Comparison of ENCODE assay signal across 17 cellular contexts in the genomic region with DNA sequence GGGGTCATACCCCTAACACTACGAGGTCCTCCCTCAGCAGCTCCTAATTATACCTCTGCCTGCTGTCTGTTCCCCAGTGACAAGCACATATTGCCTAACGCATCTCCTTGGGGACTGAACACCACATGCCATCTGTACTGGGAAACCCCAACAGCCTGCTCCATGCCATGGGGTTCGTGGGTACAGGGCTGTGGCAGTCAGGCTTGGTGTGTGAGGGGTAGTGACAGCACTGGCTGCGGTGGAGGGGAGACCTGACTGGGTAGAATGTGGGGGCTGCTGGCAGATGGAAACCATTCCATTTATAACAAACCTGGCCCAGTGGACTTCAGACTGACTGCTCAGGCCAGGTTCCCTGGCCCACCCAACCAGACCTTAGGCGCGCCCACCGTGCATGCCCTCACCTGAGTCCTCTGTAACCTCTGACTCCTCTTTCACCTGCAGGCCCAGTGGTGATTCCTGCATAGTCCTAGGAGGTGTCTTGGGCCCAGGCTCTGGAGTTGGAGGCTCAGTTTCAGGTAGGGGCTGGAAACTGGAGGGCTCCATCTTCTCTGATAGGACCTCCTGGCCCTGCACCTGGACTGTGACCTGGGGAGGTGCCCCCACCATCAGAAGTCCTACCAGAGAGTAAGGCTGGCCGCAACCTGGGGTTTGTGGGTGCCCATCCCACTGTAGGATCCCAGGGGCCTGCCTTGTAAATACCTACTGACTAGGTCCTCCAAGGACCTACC. TPM values are rescaled to one million over a fixed set of nuclear protein-coding genes. Genes with fewer than 3 reads are reported as not detected.
DNase-seq lines count a peak whose midpoint lies in the region; ATAC-seq and TF ChIP-seq lines count a peak whose summit lies in the region.
"Had no signal": no experiment of that assay in that cellular context is flagged by ENCODE, and none has a peak within 500 bp of the region (broad histone marks: within the 10 kb centered on the region; RNA-seq: fewer than 3 reads in every experiment).

No MANE protein-coding gene starts in this region.

- no peak for ATAC-seq in activated CD8-positive, alpha-beta T cell treated with anti-CD3 and anti-CD28 coated beads, Interleukin-2, amount 10 ng/mL, durations not matched to agents 7 days and 5 days
- ATAC-seq in activated CD8-positive, alpha-beta T cell treated with anti-CD3 and anti-CD28 coated beads for 36 hours = no peak

- H3K4me3 ChIP-seq in left ventricle myocardium inferior (no peak overlapping the region), spleen (no peak overlapping the region), stomach (no peak overlapping the region)

- H3K27me3 Mint-ChIP-seq in activated CD8-positive, alpha-beta T cell treated with anti-CD3 and anti-CD28 coated beads, Interleukin-2, amount 10 ng/mL, durations not matched to agents 7 days and 5 days (ENCODE audit: low read depth) = no peaks in the 10 kb centered on the region
- no peaks in the 10 kb centered on the region for H3K27me3 Mint-ChIP-seq in activated CD8-positive, alpha-beta T cell treated with anti-CD3 and anti-CD28 coated beads for 36 hours
- H3K27me3 Mint-ChIP-seq: activated naive CD8-positive, alpha-beta T cell treated with anti-CD3 and anti-CD28 coated beads, Interleukin-2, amount 10 ng/mL, durations not matched to agents 7 days and 5 days had no signal

- intact Hi-C loops in activated CD8-positive, alpha-beta T cell treated with anti-CD3 and anti-CD28 coated beads for 36 hours (cut with micrococcal nuclease) = no loop called here
- intact Hi-C loops in left ventricle myocardium inferior (cut with micrococcal nuclease) = no loop called here
- intact Hi-C loops in spleen (cut with DNase I; ENCODE audit: low total_unique reads) = no loop called here
- intact Hi-C loops in stomach (cut with DNase I; ENCODE audit: low total_unique reads) = no loop called here

- CTCF ChIA-PET in activated CD8-positive, alpha-beta T cell treated with anti-CD3 and anti-CD28 coated beads, Interleukin-2, amount 10 ng/mL, durations not matched to agents 7 days and 5 days (lab: Charles Lee) = interaction anchor here (1.3 kb wide), 1 partner anchor 50 kb away, joined by 3 read pairs; a partner anchor contains a TSS
- CTCF ChIA-PET in activated CD8-positive, alpha-beta T cell treated with anti-CD3 and anti-CD28 coated beads for 36 hours (lab: Charles Lee) = no interaction called here

- H3K27me3 ChIP-seq in left ventricle myocardium inferior (ENCODE audit: low read depth) = no peaks in the 10 kb centered on the region
- H3K27me3 ChIP-seq in spleen (replicated peaks in 1 of 7) = no peaks in the 10 kb centered on the region
- H3K27me3 ChIP-seq in stomach = no peaks in the 10 kb centered on the region

- H3K36me3 ChIP-seq in left ventricle myocardium inferior (peaks cover 36% of the 10 kb centered on the region), spleen (peaks cover 0 to 53% (median 22%) of the 10 kb centered on the region in 6 donors), stomach (peaks cover 5 to 56% (median 44%) of the 10 kb centered on the region in 4 donors)

- TF ChIP-seq CTCF in activated CD8-positive, alpha-beta T cell treated with anti-CD3 and anti-CD28 coated beads for 36 hours (IDR thresholded peaks at IDR 0.05) = no peak
- TF ChIP-seq CTCF in left ventricle myocardium inferior (IDR thresholded peaks at IDR 0.05; ENCODE audit: borderline replicate concordance) (no peak), spleen (IDR thresholded peaks at IDR 0.05 in 8 of 11, conservative IDR thresholded peaks at IDR 0.05 in 3 of 11) (no peak), stomach (IDR thresholded peaks at IDR 0.05) (no peak)

- H3K27ac ChIP-seq in left ventricle myocardium inferior (replicated peaks) (no peak overlapping the region), spleen (no peak overlapping the region), stomach (no peak overlapping the region)

- no peak for TF ChIP-seq EP300 in stomach (IDR thresholded peaks at IDR 0.05)

- H3K36me3 Mint-ChIP-seq in activated CD8-positive, alpha-beta T cell treated with anti-CD3 and anti-CD28 coated beads, Interleukin-2, amount 10 ng/mL, durations not matched to agents 7 days and 5 days (ENCODE audit: low read depth) = peaks cover 33% of the 10 kb centered on the region
- peaks cover 23% of the 10 kb centered on the region for H3K36me3 Mint-ChIP-seq in activated CD8-positive, alpha-beta T cell treated with anti-CD3 and anti-CD28 coated beads for 36 hours (ENCODE audit: low read depth)

- H3K9me3 ChIP-seq in left ventricle myocardium inferior (replicated peaks) (no peaks in the 10 kb centered on the region), spleen (no peaks in the 10 kb centered on the region), stomach (no peaks in the 10 kb centered on the region)
- H3K9me3 ChIP-seq: SK-N-SH had no signal

- POLR2A ChIA-PET in activated CD8-positive, alpha-beta T cell treated with anti-CD3 and anti-CD28 coated beads, Interleukin-2, amount 10 ng/mL, durations not matched to agents 7 days and 5 days (lab: Charles Lee) = interaction anchor here (1.4 kb wide), 1 partner anchor 9 kb away, joined by 4 read pairs; no protein-coding TSS in a partner anchor
- POLR2A ChIA-PET in activated CD8-positive, alpha-beta T cell treated with anti-CD3 and anti-CD28 coated beads for 36 hours (lab: Charles Lee) = interaction anchor here (0.8 to 3.8 kb wide), 2 partner anchors 8 to 16 kb away, joined by 3 to 29 read pairs; no protein-coding TSS in a partner anchor

- H3K27ac Mint-ChIP-seq in activated CD8-positive, alpha-beta T cell treated with anti-CD3 and anti-CD28 coated beads, Interleukin-2, amount 10 ng/mL, durations not matched to agents 7 days and 5 days = no peak overlapping the region
- H3K27ac Mint-ChIP-seq in activated CD8-positive, alpha-beta T cell treated with anti-CD3 and anti-CD28 coated beads for 36 hours = no peak overlapping the region

- DNase-seq in activated CD8-positive, alpha-beta T cell treated with anti-CD3 and anti-CD28 coated beads, Interleukin-2, amount 10 ng/mL, durations not matched to agents 7 days and 5 days = peak; percentile 19
- no peak for DNase-seq in activated CD8-positive, alpha-beta T cell treated with anti-CD3 and anti-CD28 coated beads for 36 hours
- peak; percentile 12 for DNase-seq in left ventricle myocardium inferior
- peak; percentile 77 for DNase-seq in spleen
- no peak for DNase-seq in retina
- DNase-seq in LoVo (ENCODE audit: low spot score) = no peak
- no peak for DNase-seq in stomach
- DNase-seq: hypothalamus; midbrain; NCI-H1930; NCI-H510A; occipital lobe; OCI-M1; SK-N-SH; stimulated activated naive CD4-positive, alpha-beta T cell treated with Interleukin-2 at 50 U/mL for 16 hours had no signal

- H3K4me3 Mint-ChIP-seq in activated CD8-positive, alpha-beta T cell treated with anti-CD3 and anti-CD28 coated beads, Interleukin-2, amount 10 ng/mL, durations not matched to agents 7 days and 5 days = no peak overlapping the region
- H3K4me3 Mint-ChIP-seq in activated CD8-positive, alpha-beta T cell treated with anti-CD3 and anti-CD28 coated beads for 36 hours = no peak overlapping the region
- H3K4me3 Mint-ChIP-seq: activated naive CD8-positive, alpha-beta T cell treated with anti-CD3 and anti-CD28 coated beads, Interleukin-2, amount 10 ng/mL, durations not matched to agents 7 days and 5 days had no signal

- H3K9me3 Mint-ChIP-seq in activated CD8-positive, alpha-beta T cell treated with anti-CD3 and anti-CD28 coated beads, Interleukin-2, amount 10 ng/mL, durations not matched to agents 7 days and 5 days (ENCODE audit: insufficient read depth) = no peaks in the 10 kb centered on the region
- no peaks in the 10 kb centered on the region for H3K9me3 Mint-ChIP-seq in activated CD8-positive, alpha-beta T cell treated with anti-CD3 and anti-CD28 coated beads for 36 hours
- H3K9me3 Mint-ChIP-seq: activated naive CD8-positive, alpha-beta T cell treated with anti-CD3 and anti-CD28 coated beads, Interleukin-2, amount 10 ng/mL, durations not matched to agents 7 days and 5 days had no signal

- H3K4me1 ChIP-seq in left ventricle myocardium inferior = peaks cover 29% of the 10 kb centered on the region
- H3K4me1 ChIP-seq in spleen = peaks cover 7 to 38% (median 29%) of the 10 kb centered on the region in 6 donors
- peaks cover 18 to 33% (median 26%) of the 10 kb centered on the region in 4 donors for H3K4me1 ChIP-seq in stomach

- no peak for TF ChIP-seq POLR2A in spleen (IDR thresholded peaks at IDR 0.05)
- TF ChIP-seq POLR2A in stomach (IDR thresholded peaks at IDR 0.05) = no peak

- WGBS in spleen, 5 donors = 88 to 92% (median 89%) methylated on average over 7 to 8 of the region's 8 CpGs
- 78 to 89% (median 87%) methylated on average over 4 to 8 of the region's 8 CpGs for WGBS in stomach, 5 donors

- H3K4me1 Mint-ChIP-seq in activated CD8-positive, alpha-beta T cell treated with anti-CD3 and anti-CD28 coated beads, Interleukin-2, amount 10 ng/mL, durations not matched to agents 7 days and 5 days (ENCODE audit: low read depth) = peaks cover 36% of the 10 kb centered on the region
- peaks cover 29% of the 10 kb centered on the region for H3K4me1 Mint-ChIP-seq in activated CD8-positive, alpha-beta T cell treated with anti-CD3 and anti-CD28 coated beads for 36 hours (ENCODE audit: low read depth)

RNA-seq across cellular contexts. Expression of a gene that starts 3.0 kb away (rescaled TPM):
- total RNA-seq in activated CD8-positive, alpha-beta T cell treated with anti-CD3 and anti-CD28 coated beads, Interleukin-2, amount 10 ng/mL, durations not matched to agents 7 days and 5 days = 10 to 100 TPM; 20.0 to 20.6 TPM
- 10 to 100 TPM; 12.1 to 13.4 TPM for total RNA-seq in activated CD8-positive, alpha-beta T cell treated with anti-CD3 and anti-CD28 coated beads for 36 hours
- polyA plus RNA-seq in PFSK-1 (2012; ENCODE audit: insufficient read length, low read depth) = 27.4 TPM
- total RNA-seq in left ventricle myocardium inferior (10.9 TPM), spleen (10 to 100 TPM; 27.7 to 41.6 (median 35.7) TPM), stomach (10 to 100 TPM; 14.0 to 84.9 (median 68.3) TPM)
- polyA plus RNA-seq in spleen (10 to 100 TPM; 13.2 to 23.0 (median 20.6) TPM), stomach (10 to 100 TPM; 16.1 to 33.2 (median 16.5) TPM)

RNA-seq across cellular contexts. Expression of a gene that starts 11.7 kb away (rescaled TPM):
- 10 to 100 TPM; 80.7 to 94.1 TPM for total RNA-seq in activated CD8-positive, alpha-beta T cell treated with anti-CD3 and anti-CD28 coated beads, Interleukin-2, amount 10 ng/mL, durations not matched to agents 7 days and 5 days
- 100 to 1,000 TPM; 107 to 114 TPM for total RNA-seq in activated CD8-positive, alpha-beta T cell treated with anti-CD3 and anti-CD28 coated beads for 36 hours
- 358 TPM for polyA plus RNA-seq in PFSK-1 (2012; ENCODE audit: insufficient read length, low read depth)
- total RNA-seq in left ventricle myocardium inferior (116 TPM), spleen (10 to 100 TPM; 19.1 to 66.9 (median 44.0) TPM), stomach (10 to 100 TPM in 3 of 5 donors, 1 to 10 TPM in 1, not detected in 1; 9.8 to 35.3 (median 27.1) TPM)
- polyA plus RNA-seq in spleen (10 to 100 TPM; 33.2 to 47.3 (median 36.9) TPM), stomach (10 to 100 TPM; 35.5 to 51.5 (median 41.9) TPM)

RNA-seq across cellular contexts. Expression of a gene that starts 15.2 kb away (rescaled TPM):
- total RNA-seq in activated CD8-positive, alpha-beta T cell treated with anti-CD3 and anti-CD28 coated beads, Interleukin-2, amount 10 ng/mL, durations not matched to agents 7 days and 5 days = 100 to 1,000 TPM; 108 to 114 TPM
- total RNA-seq in activated CD8-positive, alpha-beta T cell treated with anti-CD3 and anti-CD28 coated beads for 36 hours = 10 to 100 TPM; 88.3 to 90.0 TPM
- polyA plus RNA-seq in PFSK-1 (2012; ENCODE audit: insufficient read length, low read depth) = 128 TPM
- total RNA-seq in left ventricle myocardium inferior (124 TPM), spleen (100 to 1,000 TPM in 3 of 7 donors, 10 to 100 TPM in 4; 79.9 to 115 (median 89.9) TPM), stomach (100 to 1,000 TPM in 2 of 5 donors, 10 to 100 TPM in 3; 55.8 to 260 (median 89.0) TPM)
- polyA plus RNA-seq in spleen (100 to 1,000 TPM; 112 to 124 (median 121) TPM), stomach (100 to 1,000 TPM; 195 to 338 (median 235) TPM)

RNA-seq across cellular contexts. Expression of a gene that starts 26.2 kb away (rescaled TPM):
- 100 to 1,000 TPM; 476 to 528 TPM for total RNA-seq in activated CD8-positive, alpha-beta T cell treated with anti-CD3 and anti-CD28 coated beads, Interleukin-2, amount 10 ng/mL, durations not matched to agents 7 days and 5 days
- total RNA-seq in activated CD8-positive, alpha-beta T cell treated with anti-CD3 and anti-CD28 coated beads for 36 hours = 100 to 1,000 TPM; 527 to 550 TPM
- 981 TPM for polyA plus RNA-seq in PFSK-1 (2012; ENCODE audit: insufficient read length, low read depth)
- total RNA-seq in left ventricle myocardium inferior (136 TPM), spleen (100 to 1,000 TPM; 216 to 294 (median 232) TPM), stomach (100 to 1,000 TPM in 4 of 5 donors, 10 to 100 TPM in 1; 95.5 to 923 (median 243) TPM)
- polyA plus RNA-seq in spleen (100 to 1,000 TPM; 181 to 233 (median 183) TPM), stomach (100 to 1,000 TPM; 143 to 200 (median 171) TPM)

RNA-seq across cellular contexts. Expression of a gene that starts 50.5 kb away (rescaled TPM):
- 10 to 100 TPM; 13.9 to 16.7 TPM for total RNA-seq in activated CD8-positive, alpha-beta T cell treated with anti-CD3 and anti-CD28 coated beads, Interleukin-2, amount 10 ng/mL, durations not matched to agents 7 days and 5 days
- total RNA-seq in activated CD8-positive, alpha-beta T cell treated with anti-CD3 and anti-CD28 coated beads for 36 hours = 1 to 10 TPM; 7.4 to 7.9 TPM
- polyA plus RNA-seq in PFSK-1 (2012; ENCODE audit: insufficient read length, low read depth) = 21.2 TPM
- total RNA-seq in left ventricle myocardium inferior (10.2 TPM), spleen (10 to 100 TPM; 11.1 to 16.0 (median 13.0) TPM), stomach (10 to 100 TPM in 3 of 5 donors, 1 to 10 TPM in 1, not detected in 1; 2.4 to 49.0 (median 20.1) TPM)
- polyA plus RNA-seq in spleen (1 to 10 TPM; 4.0 to 8.8 (median 4.4) TPM), stomach (1 to 10 TPM; 5.6 to 8.2 (median 6.6) TPM)

Comparison
In these comparisons a context has a peak if more than half of its experiments do, and no peak if none do; other contexts are left out.
1. DNase-seq: peak in activated CD8-positive, alpha-beta T cell treated with anti-CD3 and anti-CD28 coated beads, Interleukin-2, amount 10 ng/mL, durations not matched to agents 7 days and 5 days (single experiment), left ventricle myocardium inferior (single experiment) and spleen (single experiment); none in activated CD8-positive, alpha-beta T cell treated with anti-CD3 and anti-CD28 coated beads for 36 hours (single experiment), retina (single experiment), LoVo (single experiment) and stomach (single experiment).